ENCODE assay signal across 8 cellular contexts in the genomic region with DNA sequence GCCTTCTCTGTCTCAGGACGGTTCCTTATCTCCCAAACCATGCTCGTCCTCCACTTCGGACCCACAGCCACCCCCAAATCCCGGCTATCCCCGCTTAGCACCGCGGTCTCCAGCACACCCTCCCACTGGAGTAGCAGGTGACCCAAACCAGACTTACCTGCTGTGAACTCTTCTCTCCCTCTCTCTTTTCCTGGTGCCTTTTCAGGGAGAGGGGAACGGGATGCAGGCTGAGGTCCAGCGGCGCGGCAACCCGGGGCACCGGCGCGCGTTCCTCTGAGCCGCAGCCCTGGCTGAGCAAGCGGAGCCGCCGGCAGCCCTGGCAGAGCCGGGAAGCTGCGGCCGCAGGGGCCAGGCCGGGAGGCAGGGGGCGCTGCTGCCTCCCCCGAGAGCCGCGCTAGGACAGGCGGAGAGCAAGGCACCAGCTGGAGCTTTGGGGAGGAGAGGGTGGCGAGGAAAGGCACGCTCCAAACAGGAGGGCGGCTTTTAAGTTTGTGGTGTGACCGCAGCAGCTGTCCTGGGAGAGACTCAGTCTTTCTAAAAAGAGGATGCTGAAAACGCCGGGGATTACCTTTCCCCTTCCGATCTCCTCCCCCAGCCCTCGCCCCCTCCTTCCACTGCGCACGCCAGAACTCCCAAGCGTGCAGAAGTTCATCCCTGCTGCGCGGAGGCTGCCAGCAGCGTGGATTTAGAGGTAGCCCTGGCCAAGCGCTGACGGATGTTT. TPM values are rescaled to one million over a fixed set of nuclear protein-coding genes. Genes with fewer than 3 reads are reported as not detected.
DNase-seq lines count a peak whose midpoint lies in the region; ATAC-seq lines count a peak whose summit lies in the region.

A gene (minus strand): TSS at position 536 of the 721 bp plus-strand sequence. CDS start 65,165 bp downstream, outside the sequence.

- H3K9me3 ChIP-seq in CD8-positive, alpha-beta memory T cell (ENCODE audit: low read length) = no peaks in the 10 kb centered on the region

- ATAC-seq in GM19328 (IDR thresholded peaks at IDR 0.05; ENCODE audit: unreplicated experiment) (peak; percentile 91), HG03280 (IDR thresholded peaks at IDR 0.05; ENCODE audit: unreplicated experiment) (peak; percentile 65), left ventricle myocardium superior (peak; percentile 96)

- no peak within 1 kb of the TSS for H3K27ac Mint-ChIP-seq in CD8-positive, alpha-beta memory T cell

- H3K4me1 Mint-ChIP-seq in CD8-positive, alpha-beta memory T cell = no peaks in the 10 kb centered on the region

- no peaks in the 10 kb centered on the region for H3K4me1 ChIP-seq in CD8-positive, alpha-beta memory T cell (ENCODE audit: insufficient read depth, low read length)

- peaks cover 0 to 1% (median 0%) of the 10 kb centered on the region in 3 donors for H3K36me3 Mint-ChIP-seq in CD8-positive, alpha-beta memory T cell

- no peak within 1 kb of the TSS for H3K27ac ChIP-seq in CD8-positive, alpha-beta memory T cell (ENCODE audit: low read depth, low read length)

- no peak within 1 kb of the TSS for H3K4me3 Mint-ChIP-seq in CD8-positive, alpha-beta memory T cell

- POLR2A ChIA-PET in CD8-positive, alpha-beta memory T cell (lab: Charles Lee) = no interaction called here

- peaks cover 0 to 4% of the 10 kb centered on the region in 2 donors for H3K27me3 Mint-ChIP-seq in CD8-positive, alpha-beta memory T cell

- intact Hi-C loops in left ventricle myocardium superior (cut with micrococcal nuclease) = loop anchor here (10.0 kb wide), 1 partner anchor 142 kb away; no protein-coding TSS in a partner anchor
- intact Hi-C loops in posterior cingulate gyrus (cut with DNase I) = loop anchor here (2.0 to 10.0 kb wide), 3 partner anchors 144 to 368 kb away; no protein-coding TSS in a partner anchor

- H3K27me3 ChIP-seq in CD8-positive, alpha-beta memory T cell (ENCODE audit: insufficient read depth, low read length, poor library complexity, severe bottlenecking) = no peaks in the 10 kb centered on the region

- H3K4me3 ChIP-seq in CD8-positive, alpha-beta memory T cell (ENCODE audit: low read length) = no peak within 1 kb of the TSS

- peak; percentile 93 for DNase-seq in DMS 273 (lab: John Stamatoyannopoulos, UW; ENCODE audit: unreplicated experiment)
- DNase-seq in NCI-H460 (ENCODE audit: extremely low read depth, low read depth) = peak; percentile 77
- peak; percentile 72 for DNase-seq in amniotic stem cell (lab: John Stamatoyannopoulos, UW)
- DNase-seq in left ventricle myocardium superior = peak; percentile 79
- peak; percentile 58 to 96 (median 74) for DNase-seq in posterior cingulate gyrus
- DNase-seq in CD8-positive, alpha-beta memory T cell = no peak

- no peaks in the 10 kb centered on the region for H3K36me3 ChIP-seq in CD8-positive, alpha-beta memory T cell (ENCODE audit: insufficient read depth, low read length)

- peaks cover 1 to 15% (median 9%) of the 10 kb centered on the region in 5 donors for H3K9me3 Mint-ChIP-seq in CD8-positive, alpha-beta memory T cell

- CTCF ChIA-PET in CD8-positive, alpha-beta memory T cell (lab: Charles Lee) = no interaction called here

RNA-seq across cellular contexts. Expression of the gene that starts here (rescaled TPM):
- total RNA-seq in NCI-H460 (2014; rRNA removed; shearing (Covaris generic)) = 59.1 and 72.1 TPM in 2 replicates
- 13.3 and 20.2 TPM in 2 replicates for polyA plus RNA-seq in NCI-H460 (2014; cell fraction: nucleus; rRNA removed)
- total RNA-seq in left ventricle myocardium superior = 0.94 TPM
- not detected for total RNA-seq in CD8-positive, alpha-beta memory T cell
- polyA plus RNA-seq in CD8-positive, alpha-beta memory T cell = not detected

Comparison
In these comparisons a context has a peak if more than half of its experiments do, and no peak if none do; other contexts are left out.
1. RNA of the gene that starts here (total RNA-seq): 59.1 to 72.1 TPM in NCI-H460; 0.94 TPM in left ventricle myocardium superior (single experiment) and not detected in CD8-positive, alpha-beta memory T cell; every median in the first group is over 10 times any median in the second.
2. Peak in DNase-seq and ATAC-seq in left ventricle myocardium superior; RNA of the gene not detected or under 1 TPM.
3. DNase-seq: peak in DMS 273 (single experiment), NCI-H460 (single experiment), amniotic stem cell (single experiment) and posterior cingulate gyrus (10 of 10); none in CD8-positive, alpha-beta memory T cell (0 of 5).
4. Peak in every context shown above with its lines, with median percentiles within 50 percentile points of each other: ATAC-seq.